Comparison of ENCODE assay signal across 21 cellular contexts in genomic region chr1:150606743-150607142, GRCh38. TPM values are rescaled to one million over a fixed set of nuclear protein-coding genes. Genes with fewer than 3 reads are reported as not detected.
DNase-seq lines count a peak whose midpoint lies in the region; TF ChIP-seq lines count a peak whose summit lies in the region.
"Had no signal": no experiment of that assay in that cellular context is flagged by ENCODE, and none has a peak within 500 bp of the region (broad histone marks: within the 10 kb centered on the region; RNA-seq: fewer than 3 reads in every experiment).

No MANE protein-coding gene starts in this region.

- H3K27me3 ChIP-seq in suprapubic skin, result no peaks in the 10 kb centered on the region
- H3K27me3 ChIP-seq: SJCRH30 had no signal

- H3K9me3 Mint-ChIP-seq in activated T-cell treated with anti-CD3 and anti-CD28 coated beads, Interleukin-2, amount 50 U/mL, for 24 hours, result no peaks in the 10 kb centered on the region
- no peaks in the 10 kb centered on the region for H3K9me3 Mint-ChIP-seq in Calu3 (ENCODE audit: low read depth, unreplicated experiment)
- no peaks in the 10 kb centered on the region for H3K9me3 Mint-ChIP-seq in activated T-helper 2 cell treated with anti-CD3 and anti-CD28 coated beads, Interferon-gamma antibody, Interleukin-2, Interleukin-4, amounts not matched to agents 10 μg/mL and 5 μg/mL and 100 μg/mL, durations not matched to agents 14 hours and 24 hours and 36 hours

- H3K4me1 Mint-ChIP-seq in activated T-cell treated with anti-CD3 and anti-CD28 coated beads, Interleukin-2, amount 50 U/mL, for 24 hours (ENCODE audit: low read depth), result peaks cover 41% of the 10 kb centered on the region
- peaks cover 47% of the 10 kb centered on the region for H3K4me1 Mint-ChIP-seq in Calu3 (ENCODE audit: low read depth, unreplicated experiment)
- H3K4me1 Mint-ChIP-seq in activated T-helper 2 cell treated with anti-CD3 and anti-CD28 coated beads, Interferon-gamma antibody, Interleukin-2, Interleukin-4, amounts not matched to agents 10 μg/mL and 5 μg/mL and 100 μg/mL, durations not matched to agents 14 hours and 24 hours and 36 hours (ENCODE audit: low read depth), result peaks cover 31% of the 10 kb centered on the region

- H3K9me3 ChIP-seq in mesodermal cell (ENCODE audit: control insufficient read depth, low read length) (no peaks in the 10 kb centered on the region), suprapubic skin (no peaks in the 10 kb centered on the region)
- H3K9me3 ChIP-seq: lower lobe of right lung, SJCRH30 had no signal

- H3K27me3 Mint-ChIP-seq in activated T-cell treated with anti-CD3 and anti-CD28 coated beads, Interleukin-2, amount 50 U/mL, for 24 hours, result no peaks in the 10 kb centered on the region
- H3K27me3 Mint-ChIP-seq in Calu3 (ENCODE audit: unreplicated experiment), result no peaks in the 10 kb centered on the region
- H3K27me3 Mint-ChIP-seq in activated T-helper 2 cell treated with anti-CD3 and anti-CD28 coated beads, Interferon-gamma antibody, Interleukin-2, Interleukin-4, amounts not matched to agents 10 μg/mL and 5 μg/mL and 100 μg/mL, durations not matched to agents 14 hours and 24 hours and 36 hours (ENCODE audit: low read depth), result no peaks in the 10 kb centered on the region

- peaks cover 4% of the 10 kb centered on the region for H3K36me3 Mint-ChIP-seq in activated T-cell treated with anti-CD3 and anti-CD28 coated beads, Interleukin-2, amount 50 U/mL, for 24 hours (ENCODE audit: low read depth)
- H3K36me3 Mint-ChIP-seq in Calu3 (ENCODE audit: insufficient read depth, unreplicated experiment), result peaks cover 63% of the 10 kb centered on the region
- H3K36me3 Mint-ChIP-seq in activated T-helper 2 cell treated with anti-CD3 and anti-CD28 coated beads, Interferon-gamma antibody, Interleukin-2, Interleukin-4, amounts not matched to agents 10 μg/mL and 5 μg/mL and 100 μg/mL, durations not matched to agents 14 hours and 24 hours and 36 hours (ENCODE audit: low read depth), result peaks cover 36% of the 10 kb centered on the region

- H3K4me3 ChIP-seq in mesodermal cell (ENCODE audit: extremely low read depth, insufficient read depth, low read length, poor library complexity, severe bottlenecking) (no peak overlapping the region), suprapubic skin (no peak overlapping the region), coronary artery (no peak overlapping the region)
- H3K4me3 ChIP-seq: GM23248, lower lobe of right lung, SJCRH30 had no signal

- no peak for TF ChIP-seq EP300 in suprapubic skin (IDR thresholded peaks at IDR 0.05)

- peak overlapping the region; percentile 50 for H3K27ac Mint-ChIP-seq in activated T-cell treated with anti-CD3 and anti-CD28 coated beads, Interleukin-2, amount 50 U/mL, for 24 hours
- peak overlapping the region; percentile 71 for H3K27ac Mint-ChIP-seq in Calu3 (ENCODE audit: unreplicated experiment)
- H3K27ac Mint-ChIP-seq in activated T-helper 2 cell treated with anti-CD3 and anti-CD28 coated beads, Interferon-gamma antibody, Interleukin-2, Interleukin-4, amounts not matched to agents 10 μg/mL and 5 μg/mL and 100 μg/mL, durations not matched to agents 14 hours and 24 hours and 36 hours, result peak overlapping the region; percentile 61

- H3K36me3 ChIP-seq in mesodermal cell (ENCODE audit: control insufficient read depth, insufficient read depth, low read length), result peaks cover 6% of the 10 kb centered on the region
- peaks cover 4% of the 10 kb centered on the region for H3K36me3 ChIP-seq in suprapubic skin
- H3K36me3 ChIP-seq: lower lobe of right lung, SJCRH30 had no signal

- no peak for TF ChIP-seq POLR2A in suprapubic skin (IDR thresholded peaks at IDR 0.05)

- 94 to 100% methylated on average over 1 to 6 of the region's 7 CpGs for WGBS in mesodermal cell (ENCODE audit: insufficient coverage in 2 of 2), 2 experiments
- WGBS in suprapubic skin, result 96% methylated on average over 6 of the region's 7 CpGs

- H3K4me1 ChIP-seq in mesodermal cell (ENCODE audit: control insufficient read depth, insufficient read depth, low read length, poor library complexity, severe bottlenecking) (peaks cover 42% of the 10 kb centered on the region), suprapubic skin (peaks cover 44% of the 10 kb centered on the region)

- H3K27ac ChIP-seq in mesodermal cell (ENCODE audit: low read depth, low read length, severe bottlenecking), result peak overlapping the region; percentile 36
- no peak overlapping the region for H3K27ac ChIP-seq in suprapubic skin
- H3K27ac ChIP-seq in coronary artery, result no peak overlapping the region
- H3K27ac ChIP-seq: GM23248, lower lobe of right lung, SJCRH30 had no signal

- BruUV-seq in Calu3 (replicated peaks; lab: Mats Ljungman, UMichigan), result no TSS peak

- DNase-seq in activated T-cell treated with anti-CD3 and anti-CD28 coated beads, Interleukin-2, amount 50 U/mL, for 24 hours, result no peak
- DNase-seq in activated T-cell treated with anti-CD3 and anti-CD28 coated beads, Interleukin-2, amount 50 U/mL, for 1 hour, result no peak
- DNase-seq in Calu3 (no peak), NCI-H1930 (lab: John Stamatoyannopoulos, UW) (no peak), suprapubic skin (ENCODE audit: low spot score in 2 of 2) (no peak), coronary artery (ENCODE audit: low spot score) (no peak)
- DNase-seq in activated T-helper 2 cell treated with anti-CD3 and anti-CD28 coated beads, Interferon-gamma antibody, Interleukin-2, Interleukin-4, amounts not matched to agents 10 μg/mL and 5 μg/mL and 100 μg/mL, durations not matched to agents 14 hours and 24 hours and 36 hours (ENCODE audit: low spot score), result no peak
- DNase-seq: activated CD4-positive, alpha-beta T cell treated with anti-CD3 and anti-CD28 coated beads, Interleukin-2, amount 50 U/mL, for 1 hour; activated CD8-positive, alpha-beta memory T cell treated with anti-CD3 and anti-CD28 coated beads, Interleukin-2, amount 50 U/mL, for 48 hours; activated naive CD4-positive, alpha-beta T cell treated with Interleukin-2 at 50 U/mL for 16 hours; C1 segment of cervical spinal cord; effector CD8-positive, alpha-beta T cell; GM23248; kidney; lower lobe of right lung; NCI-H1105; NCI-H2029 treated with DMSO at 0.1 percent for 48 hours; NCI-H345; right cardiac atrium; SJCRH30 had no signal

- intact Hi-C loops in Calu3 (cut with micrococcal nuclease; ENCODE audit: unreplicated experiment), result no loop called here
- intact Hi-C loops in activated T-helper 2 cell treated with anti-CD3 and anti-CD28 coated beads, Interferon-gamma antibody, Interleukin-2, Interleukin-4, amounts not matched to agents 10 μg/mL and 5 μg/mL and 100 μg/mL, durations not matched to agents 14 hours and 24 hours and 36 hours (cut with micrococcal nuclease), result no loop called here

- TF ChIP-seq CTCF in Calu3 (IDR thresholded peaks at IDR 0.05; ENCODE audit: unreplicated experiment) (no peak), suprapubic skin (IDR thresholded peaks at IDR 0.05) (no peak), coronary artery (IDR thresholded peaks at IDR 0.05) (no peak)

- H3K4me3 Mint-ChIP-seq in activated T-cell treated with anti-CD3 and anti-CD28 coated beads, Interleukin-2, amount 50 U/mL, for 24 hours, result no peak overlapping the region
- H3K4me3 Mint-ChIP-seq in Calu3 (ENCODE audit: low read depth, unreplicated experiment), result no peak overlapping the region
- no peak overlapping the region for H3K4me3 Mint-ChIP-seq in activated T-helper 2 cell treated with anti-CD3 and anti-CD28 coated beads, Interferon-gamma antibody, Interleukin-2, Interleukin-4, amounts not matched to agents 10 μg/mL and 5 μg/mL and 100 μg/mL, durations not matched to agents 14 hours and 24 hours and 36 hours (ENCODE audit: low read depth)

- CTCF ChIA-PET in Calu3 (lab: Charles Lee), result interaction anchor here (0.7 kb wide), 1 partner anchor 116 kb away, joined by 3 read pairs; no protein-coding TSS in a partner anchor

RNA-seq across cellular contexts. Expression of gene ENSA, which starts 22.7 kb away (rescaled TPM):
- total RNA-seq in Calu3 (2022), result 253 and 276 TPM in 2 replicates
- total RNA-seq in activated T-helper 2 cell treated with anti-CD3 and anti-CD28 coated beads, Interferon-gamma antibody, Interleukin-2, Interleukin-4, amounts not matched to agents 10 μg/mL and 5 μg/mL and 100 μg/mL, durations not matched to agents 14 hours and 24 hours and 36 hours, result 252 and 253 TPM in 2 replicates
- polyA plus RNA-seq in mesodermal cell (2013, experiment 1 of 2), result 98.5 TPM
- polyA plus RNA-seq in mesodermal cell (2013, experiment 2 of 2), result 102 TPM
- 100 to 1,000 TPM; 266 to 384 (median 291) TPM for total RNA-seq in suprapubic skin

RNA-seq across cellular contexts. Expression of gene MCL1, which starts 27.3 kb away (rescaled TPM):
- total RNA-seq in Calu3 (2022) (261 and 262 TPM in 2 replicates), suprapubic skin (100 to 1,000 TPM; 211 to 307 (median 270) TPM)
- total RNA-seq in activated T-helper 2 cell treated with anti-CD3 and anti-CD28 coated beads, Interferon-gamma antibody, Interleukin-2, Interleukin-4, amounts not matched to agents 10 μg/mL and 5 μg/mL and 100 μg/mL, durations not matched to agents 14 hours and 24 hours and 36 hours, result 217 and 221 TPM in 2 replicates
- 150 TPM for polyA plus RNA-seq in mesodermal cell (2013, experiment 1 of 2)
- 143 TPM for polyA plus RNA-seq in mesodermal cell (2013, experiment 2 of 2)

RNA-seq across cellular contexts. Expression of gene ADAMTSL4, which starts 57.5 kb away (rescaled TPM):
- total RNA-seq in Calu3 (2022), result 1.9 and 2.7 TPM in 2 replicates
- total RNA-seq in activated T-helper 2 cell treated with anti-CD3 and anti-CD28 coated beads, Interferon-gamma antibody, Interleukin-2, Interleukin-4, amounts not matched to agents 10 μg/mL and 5 μg/mL and 100 μg/mL, durations not matched to agents 14 hours and 24 hours and 36 hours, result 2.7 and 2.9 TPM in 2 replicates
- polyA plus RNA-seq in mesodermal cell (2013, experiment 1 of 2), result 6.7 TPM
- 7.2 TPM for polyA plus RNA-seq in mesodermal cell (2013, experiment 2 of 2)
- total RNA-seq in suprapubic skin, result 10 to 100 TPM in 3 of 4 donors, 1 to 10 TPM in 1; 7.2 to 22.7 (median 18.0) TPM
- total RNA-seq: SJCRH30 had no signal
